ENCODE assay signal across 34 cellular contexts in the genomic region with DNA sequence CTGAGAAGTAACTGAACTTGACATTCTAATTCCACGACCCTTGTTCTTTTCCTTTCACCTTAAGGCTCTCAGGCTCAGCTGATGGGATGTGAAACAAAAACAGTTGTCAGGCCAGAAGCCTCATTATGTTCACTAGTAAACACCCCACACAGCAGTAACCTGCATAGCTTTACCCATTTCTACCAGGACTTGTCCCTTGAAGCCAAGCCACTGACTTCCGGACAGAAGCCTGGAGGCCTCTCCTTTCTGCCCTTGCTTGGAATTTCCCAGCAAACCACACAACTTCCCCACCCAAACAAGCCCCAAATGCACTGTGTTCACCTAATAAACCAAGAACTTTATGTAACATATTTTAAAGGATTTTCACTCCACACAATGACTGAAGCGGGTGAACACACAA. TPM values are rescaled to one million over a fixed set of nuclear protein-coding genes. Genes with fewer than 3 reads are reported as not detected.
DNase-seq lines count a peak whose midpoint lies in the region; ATAC-seq and TF ChIP-seq lines count a peak whose summit lies in the region.
"Had no signal": no experiment of that assay in that cellular context is flagged by ENCODE, and none has a peak within 500 bp of the region (broad histone marks: within the 10 kb centered on the region; RNA-seq: fewer than 3 reads in every experiment).

No MANE protein-coding gene starts in this region.

- no peaks in the 10 kb centered on the region for H3F3A ChIP-seq in neural progenitor cell (ENCODE audit: low read depth)

- no peak for ATAC-seq in GM19395 (IDR thresholded peaks at IDR 0.05; ENCODE audit: unreplicated experiment)
- ATAC-seq: activated CD4-positive, CD25-positive, alpha-beta regulatory T cell treated with anti-CD3 and anti-CD28 coated beads, Interleukin-2, amount 50 U/mL, for 24 hours; activated CD8-positive, alpha-beta memory T cell treated with anti-CD3 and anti-CD28 coated beads, Interleukin-2, amount 10 ng/mL, durations not matched to agents 7 days and 5 days; activated T-cell treated with anti-CD3 and anti-CD28 coated beads, Interleukin-2, amount 50 U/mL, for 4 hours; CD8-positive, alpha-beta T cell; esophagus mucosa; foreskin keratinocyte; HepG2; natural killer cell treated with Interleukin-12 subunit alpha and Interleukin-12 subunit beta and Interleukin-15 and Interleukin-18, amount 100 ng/mL, for 72 hours; pancreas; right cardiac atrium; stimulated activated naive CD8-positive, alpha-beta T cell treated with anti-CD3 and anti-CD28 coated beads, Interleukin-15, amount 100 ng/mL, for 72 hours had no signal

- H3K9me3 Mint-ChIP-seq in neural progenitor cell = peaks cover 18% of the 10 kb centered on the region
- H3K9me3 Mint-ChIP-seq: activated T-cell treated with anti-CD3 and anti-CD28 coated beads, Interleukin-2, amount 50 U/mL, for 4 hours; brain; CD8-positive, alpha-beta T cell; mesothelial cell of epicardium; natural killer cell treated with Interleukin-12 subunit alpha and Interleukin-12 subunit beta and Interleukin-15 and Interleukin-18, amount 100 ng/mL, for 72 hours; stimulated activated naive CD8-positive, alpha-beta T cell treated with anti-CD3 and anti-CD28 coated beads, Interleukin-15, amount 100 ng/mL, for 72 hours; type B pancreatic cell had no signal

- H3K79me2 ChIP-seq in neural progenitor cell (ENCODE audit: low read depth) = no peaks in the 10 kb centered on the region

- H3K4me3 Mint-ChIP-seq in neural progenitor cell = no peak overlapping the region
- H3K4me3 Mint-ChIP-seq: activated CD8-positive, alpha-beta memory T cell treated with anti-CD3 and anti-CD28 coated beads, Interleukin-2, amount 10 ng/mL, durations not matched to agents 7 days and 5 days; activated T-cell treated with anti-CD3 and anti-CD28 coated beads, Interleukin-2, amount 50 U/mL, for 4 hours; brain; CD8-positive, alpha-beta T cell; mesothelial cell of epicardium; natural killer cell treated with Interleukin-12 subunit alpha and Interleukin-12 subunit beta and Interleukin-15 and Interleukin-18, amount 100 ng/mL, for 72 hours; stimulated activated naive CD8-positive, alpha-beta T cell treated with anti-CD3 and anti-CD28 coated beads, Interleukin-15, amount 100 ng/mL, for 72 hours; type B pancreatic cell had no signal

- no peaks in the 10 kb centered on the region for H4K20me1 ChIP-seq in neural progenitor cell (ENCODE audit: low read depth)

- no peak for TF ChIP-seq CTCF in esophagus muscularis mucosa (IDR thresholded peaks at IDR 0.05)
- no peak for TF ChIP-seq CTCF in neural progenitor cell (IDR thresholded peaks at IDR 0.05)
- no peak for TF ChIP-seq CTCF in tibial artery (IDR thresholded peaks at IDR 0.05)

- intact Hi-C loops in esophagus muscularis mucosa (cut with DNase I) = no loop called here
- intact Hi-C loops in tibial artery (cut with DNase I; ENCODE audit: low total_unique reads) = no loop called here

- H3K27ac ChIP-seq in esophagus muscularis mucosa (replicated peaks in 1 of 4) = peak overlapping the region; percentile 73 to 91 (median 88)
- no peak overlapping the region for H3K27ac ChIP-seq in neural progenitor cell
- H3K27ac ChIP-seq in tibial artery = peak overlapping the region; percentile 41 to 53
- H3K27ac ChIP-seq: foreskin keratinocyte, pancreas had no signal

- H3K36me3 ChIP-seq in esophagus muscularis mucosa (peaks cover 0 to 10% (median 0%) of the 10 kb centered on the region in 4 donors), neural progenitor cell (no peaks in the 10 kb centered on the region), tibial artery (peaks cover 0 to 6% (median 6%) of the 10 kb centered on the region in 3 donors)
- H3K36me3 ChIP-seq: pancreas had no signal

- WGBS in esophagus muscularis mucosa = 82% methylated on average over 3 of the region's 3 CpGs

- H3K9me3 ChIP-seq in esophagus muscularis mucosa = no peaks in the 10 kb centered on the region
- no peaks in the 10 kb centered on the region for H3K9me3 ChIP-seq in neural progenitor cell (ENCODE audit: low read depth)
- H3K9me3 ChIP-seq in tibial artery = no peaks in the 10 kb centered on the region
- H3K9me3 ChIP-seq: BE2C, pancreas, SK-N-SH had no signal

- no peak overlapping the region for H3K9ac ChIP-seq in neural progenitor cell
- H3K9ac ChIP-seq: SK-N-SH had no signal

- no peak for TF ChIP-seq POLR2A in esophagus muscularis mucosa (IDR thresholded peaks at IDR 0.05; ENCODE audit: low read depth)

- DNase-seq in LHCN-M2 (ENCODE audit: low read depth) (peak; percentile 32), esophagus muscularis mucosa (ENCODE audit: extremely low spot score) (no peak), neural progenitor cell (ENCODE audit: low spot score) (no peak), tibial artery (no peak), NCI-H345 treated with DMSO at 0.1 percent for 48 hours (lab: John Stamatoyannopoulos, UW; ENCODE audit: unreplicated experiment) (no peak), NCI-H526 (lab: John Stamatoyannopoulos, UW) (no peak)
- DNase-seq in stimulated activated CD4-positive, alpha-beta T cell treated with anti-CD3 and anti-CD28 coated beads, Interleukin-15, amount 100 ng/mL, for 24 hours = no peak
- DNase-seq: activated CD4-positive, alpha-beta T cell treated with anti-CD3 and anti-CD28 coated beads, Interleukin-2, amount 50 U/mL, for 4 hours; activated CD8-positive, alpha-beta memory T cell treated with anti-CD3 and anti-CD28 coated beads, Interleukin-2, amount 10 ng/mL, durations not matched to agents 7 days and 5 days; activated gamma-delta T cell treated with Interleukin-2 at 50 U/mL for 16 hours; activated T-cell treated with anti-CD3 and anti-CD28 coated beads, Interleukin-2, amount 50 U/mL, for 4 hours; BE2C; CD8-positive, alpha-beta T cell; dermis blood vessel endothelial cell; foreskin keratinocyte; HCEC 1CT; MV-4-11; NCI-H146; NCI-H2107; NCI-H446 treated with DMSO at 0.1 percent for 48 hours; OCI-M1; pancreas; right cardiac atrium; SK-N-SH; stimulated activated CD4-positive, alpha-beta T cell treated with anti-CD3 and anti-CD28 coated beads, Interleukin-2, amount 100 ng/mL, for 48 hours; stimulated activated naive CD8-positive, alpha-beta T cell treated with anti-CD3 and anti-CD28 coated beads, Interleukin-15, amount 100 ng/mL, for 72 hours had no signal

- H3K27me3 ChIP-seq in esophagus muscularis mucosa (no peaks in the 10 kb centered on the region), neural progenitor cell (no peaks in the 10 kb centered on the region), tibial artery (no peaks in the 10 kb centered on the region)
- H3K27me3 ChIP-seq: BE2C, foreskin keratinocyte, pancreas had no signal

- H3K4me2 ChIP-seq in neural progenitor cell = no peak overlapping the region
- H3K4me2 ChIP-seq: SK-N-SH had no signal

- peaks cover 6% of the 10 kb centered on the region for H3K36me3 Mint-ChIP-seq in neural progenitor cell
- H3K36me3 Mint-ChIP-seq: activated CD8-positive, alpha-beta memory T cell treated with anti-CD3 and anti-CD28 coated beads, Interleukin-2, amount 10 ng/mL, durations not matched to agents 7 days and 5 days; brain; CD8-positive, alpha-beta T cell; mesothelial cell of epicardium; natural killer cell treated with Interleukin-12 subunit alpha and Interleukin-12 subunit beta and Interleukin-15 and Interleukin-18, amount 100 ng/mL, for 72 hours; type B pancreatic cell had no signal

- H3K27ac Mint-ChIP-seq in neural progenitor cell = peak overlapping the region; percentile 91
- H3K27ac Mint-ChIP-seq: activated CD8-positive, alpha-beta memory T cell treated with anti-CD3 and anti-CD28 coated beads, Interleukin-2, amount 10 ng/mL, durations not matched to agents 7 days and 5 days; CD8-positive, alpha-beta T cell; mesothelial cell of epicardium; natural killer cell treated with Interleukin-12 subunit alpha and Interleukin-12 subunit beta and Interleukin-15 and Interleukin-18, amount 100 ng/mL, for 72 hours; stimulated activated naive CD8-positive, alpha-beta T cell treated with anti-CD3 and anti-CD28 coated beads, Interleukin-15, amount 100 ng/mL, for 72 hours; type B pancreatic cell had no signal

- peaks cover 28% of the 10 kb centered on the region for H3K4me1 Mint-ChIP-seq in neural progenitor cell
- H3K4me1 Mint-ChIP-seq: activated CD8-positive, alpha-beta memory T cell treated with anti-CD3 and anti-CD28 coated beads, Interleukin-2, amount 10 ng/mL, durations not matched to agents 7 days and 5 days; mesothelial cell of epicardium; stimulated activated naive CD8-positive, alpha-beta T cell treated with anti-CD3 and anti-CD28 coated beads, Interleukin-15, amount 100 ng/mL, for 72 hours had no signal

- H2AFZ ChIP-seq in neural progenitor cell (replicated peaks) = no peak overlapping the region

- no peak overlapping the region for H3K4me3 ChIP-seq in esophagus muscularis mucosa
- H3K4me3 ChIP-seq in neural progenitor cell = no peak overlapping the region
- H3K4me3 ChIP-seq in tibial artery = no peak overlapping the region
- H3K4me3 ChIP-seq: pancreas had no signal

- H3K27me3 Mint-ChIP-seq in neural progenitor cell (ENCODE audit: insufficient read depth, low read depth) = peaks cover 4% of the 10 kb centered on the region
- H3K27me3 Mint-ChIP-seq: activated CD8-positive, alpha-beta memory T cell treated with anti-CD3 and anti-CD28 coated beads, Interleukin-2, amount 10 ng/mL, durations not matched to agents 7 days and 5 days had no signal

- TF ChIP-seq EP300 in esophagus muscularis mucosa (IDR thresholded peaks at IDR 0.05) = no peak

- H3K4me1 ChIP-seq in esophagus muscularis mucosa = peaks cover 0 to 82% (median 64%) of the 10 kb centered on the region in 4 donors
- H3K4me1 ChIP-seq in neural progenitor cell = peaks cover 6% of the 10 kb centered on the region
- peaks cover 0 to 83% (median 16%) of the 10 kb centered on the region in 4 donors for H3K4me1 ChIP-seq in tibial artery
- H3K4me1 ChIP-seq: BE2C, foreskin keratinocyte, pancreas had no signal

RNA-seq across cellular contexts. Expression of a gene that starts 19.6 kb away (rescaled TPM):
- total RNA-seq in LHCN-M2 (2014; rRNA removed) (68.5 and 88.1 TPM in 2 replicates), esophagus muscularis mucosa (100 to 1,000 TPM; 586 to 728 (median 654) TPM), neural progenitor cell (ENCODE audit: low replicate concordance) (18.4 and 28.2 TPM in 2 replicates)
- polyA plus RNA-seq in LHCN-M2 (2012) = 57.7 TPM
- total RNA-seq: CD8-positive, alpha-beta T cell had no signal
- polyA plus RNA-seq: HepG2 had no signal
